In the genomic region with DNA sequence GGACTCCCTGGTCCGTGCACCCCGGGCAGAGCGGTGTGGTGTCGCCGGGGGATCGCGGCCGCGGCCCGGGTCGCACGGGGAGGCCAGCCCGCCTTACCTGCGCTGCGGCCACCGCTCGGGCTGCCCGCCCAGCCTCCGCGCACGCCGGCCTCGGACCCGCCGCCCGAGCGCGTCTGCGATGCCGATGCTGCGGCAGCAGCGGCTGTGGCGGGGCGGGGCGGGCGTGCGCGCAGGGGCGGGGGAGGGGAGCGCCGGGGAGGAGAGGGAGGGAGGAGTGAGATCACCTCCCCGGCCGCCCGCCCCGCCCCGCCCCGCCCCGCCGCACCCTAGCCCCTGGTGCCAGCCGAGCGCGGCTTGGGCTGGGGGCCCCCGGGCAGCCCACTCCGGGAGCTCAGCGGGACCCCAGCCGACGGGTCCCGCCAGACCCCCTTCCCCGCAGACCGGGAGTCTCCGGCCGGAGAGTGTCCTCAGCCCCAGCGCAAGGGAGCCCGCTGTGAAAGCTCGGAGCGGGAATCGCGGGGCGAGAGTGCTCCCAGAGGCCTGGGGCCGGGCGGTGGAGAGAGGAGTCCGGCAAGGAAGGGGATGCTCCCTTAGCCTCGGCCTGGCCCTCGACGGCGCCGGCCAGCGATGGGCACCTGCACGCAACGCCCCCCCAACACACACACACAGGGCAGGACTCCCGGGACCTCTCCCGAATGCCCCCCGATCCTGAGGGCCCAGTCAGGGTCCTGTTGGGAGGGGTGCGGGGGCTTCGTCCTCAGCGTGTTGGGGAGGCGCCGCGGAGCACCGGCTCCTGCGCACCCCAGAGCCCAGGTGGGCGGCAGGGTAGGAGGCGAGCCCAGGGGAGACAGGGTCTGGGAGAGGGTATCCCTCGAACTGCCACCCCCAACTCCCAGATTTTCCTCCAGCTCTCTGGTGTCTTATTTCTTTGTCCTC, we compare ENCODE assay signal across 8 cellular contexts. TPM values are rescaled to one million over a fixed set of nuclear protein-coding genes. Genes with fewer than 3 reads are reported as not detected.
A peak's percentile ranks its signal among the peaks of the same experiment; 100 is the strongest.
DNase-seq lines count a peak whose midpoint lies in the region; ATAC-seq and TF ChIP-seq lines count a peak whose summit lies in the region.

A gene with protein sequence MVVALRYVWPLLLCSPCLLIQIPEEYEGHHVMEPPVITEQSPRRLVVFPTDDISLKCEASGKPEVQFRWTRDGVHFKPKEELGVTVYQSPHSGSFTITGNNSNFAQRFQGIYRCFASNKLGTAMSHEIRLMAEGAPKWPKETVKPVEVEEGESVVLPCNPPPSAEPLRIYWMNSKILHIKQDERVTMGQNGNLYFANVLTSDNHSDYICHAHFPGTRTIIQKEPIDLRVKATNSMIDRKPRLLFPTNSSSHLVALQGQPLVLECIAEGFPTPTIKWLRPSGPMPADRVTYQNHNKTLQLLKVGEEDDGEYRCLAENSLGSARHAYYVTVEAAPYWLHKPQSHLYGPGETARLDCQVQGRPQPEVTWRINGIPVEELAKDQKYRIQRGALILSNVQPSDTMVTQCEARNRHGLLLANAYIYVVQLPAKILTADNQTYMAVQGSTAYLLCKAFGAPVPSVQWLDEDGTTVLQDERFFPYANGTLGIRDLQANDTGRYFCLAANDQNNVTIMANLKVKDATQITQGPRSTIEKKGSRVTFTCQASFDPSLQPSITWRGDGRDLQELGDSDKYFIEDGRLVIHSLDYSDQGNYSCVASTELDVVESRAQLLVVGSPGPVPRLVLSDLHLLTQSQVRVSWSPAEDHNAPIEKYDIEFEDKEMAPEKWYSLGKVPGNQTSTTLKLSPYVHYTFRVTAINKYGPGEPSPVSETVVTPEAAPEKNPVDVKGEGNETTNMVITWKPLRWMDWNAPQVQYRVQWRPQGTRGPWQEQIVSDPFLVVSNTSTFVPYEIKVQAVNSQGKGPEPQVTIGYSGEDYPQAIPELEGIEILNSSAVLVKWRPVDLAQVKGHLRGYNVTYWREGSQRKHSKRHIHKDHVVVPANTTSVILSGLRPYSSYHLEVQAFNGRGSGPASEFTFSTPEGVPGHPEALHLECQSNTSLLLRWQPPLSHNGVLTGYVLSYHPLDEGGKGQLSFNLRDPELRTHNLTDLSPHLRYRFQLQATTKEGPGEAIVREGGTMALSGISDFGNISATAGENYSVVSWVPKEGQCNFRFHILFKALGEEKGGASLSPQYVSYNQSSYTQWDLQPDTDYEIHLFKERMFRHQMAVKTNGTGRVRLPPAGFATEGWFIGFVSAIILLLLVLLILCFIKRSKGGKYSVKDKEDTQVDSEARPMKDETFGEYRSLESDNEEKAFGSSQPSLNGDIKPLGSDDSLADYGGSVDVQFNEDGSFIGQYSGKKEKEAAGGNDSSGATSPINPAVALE (minus strand): TSS at position 206 of the 936 bp plus-strand sequence. CDS start 10,337 bp downstream, outside the sequence.

- H3K36me3 ChIP-seq in vagina: no peaks in the 10 kb centered on the region

- H3K27ac Mint-ChIP-seq in activated CD8-positive, alpha-beta T cell treated with anti-CD3 and anti-CD28 coated beads for 36 hours: no peak within 1 kb of the TSS

- CTCF ChIA-PET in activated CD8-positive, alpha-beta T cell treated with anti-CD3 and anti-CD28 coated beads for 36 hours (lab: Charles Lee): no interaction called here

- peak within 1 kb of the TSS; percentile 53 for H3K4me3 Mint-ChIP-seq in activated CD8-positive, alpha-beta T cell treated with anti-CD3 and anti-CD28 coated beads for 36 hours

- TF ChIP-seq CTCF in activated CD8-positive, alpha-beta T cell treated with anti-CD3 and anti-CD28 coated beads for 36 hours (IDR thresholded peaks at IDR 0.05): no peak
- TF ChIP-seq CTCF in vagina (IDR thresholded peaks at IDR 0.05): no peak

- H3K4me3 ChIP-seq in vagina: peak within 1 kb of the TSS; percentile 21 to 30

- H3K27me3 ChIP-seq in vagina: peaks cover 10% of the 10 kb centered on the region

- no peaks in the 10 kb centered on the region for H3K9me3 ChIP-seq in vagina

- intact Hi-C loops in activated CD8-positive, alpha-beta T cell treated with anti-CD3 and anti-CD28 coated beads for 36 hours (cut with micrococcal nuclease): no loop called here
- intact Hi-C loops in vagina (cut with DNase I): no loop called here

- H3K4me1 ChIP-seq in vagina: peaks cover 4% of the 10 kb centered on the region

- TF ChIP-seq POLR2A in vagina (IDR thresholded peaks at IDR 0.05): no peak

- peaks cover 2% of the 10 kb centered on the region for H3K4me1 Mint-ChIP-seq in activated CD8-positive, alpha-beta T cell treated with anti-CD3 and anti-CD28 coated beads for 36 hours (ENCODE audit: low read depth)

- H3K9me3 Mint-ChIP-seq in activated CD8-positive, alpha-beta T cell treated with anti-CD3 and anti-CD28 coated beads for 36 hours: no peaks in the 10 kb centered on the region

- peak; percentile 36 for DNase-seq in stimulated activated CD4-positive, alpha-beta T cell treated with anti-CD3 and anti-CD28 coated beads, Interleukin-12 subunit alpha, Interleukin-12 subunit beta, amount 100 ng/mL, for 4 hours
- DNase-seq in stimulated activated CD4-positive, alpha-beta T cell treated with anti-CD3 and anti-CD28 coated beads, Interleukin-2, amount 100 ng/mL, for 48 hours: no peak
- DNase-seq in activated CD8-positive, alpha-beta T cell treated with anti-CD3 and anti-CD28 coated beads for 36 hours: no peak
- DNase-seq in iPS-NIHi11 (ENCODE audit: low spot score): peak; percentile 56
- DNase-seq in vagina (ENCODE audit: extremely low spot score in 2 of 2): no peak
- DNase-seq in NCI-H510A (lab: John Stamatoyannopoulos, UW): no peak
- DNase-seq in H4 (ENCODE audit: low spot score): no peak

- POLR2A ChIA-PET in activated CD8-positive, alpha-beta T cell treated with anti-CD3 and anti-CD28 coated beads for 36 hours (lab: Charles Lee): no interaction called here

- peak; percentile 59 for ATAC-seq in activated CD8-positive, alpha-beta T cell treated with anti-CD3 and anti-CD28 coated beads for 36 hours
- no peak for ATAC-seq in GM21723 (IDR thresholded peaks at IDR 0.05; ENCODE audit: unreplicated experiment)

- no peak within 1 kb of the TSS for H3K27ac ChIP-seq in vagina

- H3K36me3 Mint-ChIP-seq in activated CD8-positive, alpha-beta T cell treated with anti-CD3 and anti-CD28 coated beads for 36 hours (ENCODE audit: low read depth): no peaks in the 10 kb centered on the region

- peaks cover 23% of the 10 kb centered on the region for H3K27me3 Mint-ChIP-seq in activated CD8-positive, alpha-beta T cell treated with anti-CD3 and anti-CD28 coated beads for 36 hours

RNA-seq across cellular contexts. Expression of the gene that starts here (rescaled TPM):
- 1 to 10 TPM; 2.1 to 2.2 TPM for total RNA-seq in activated CD8-positive, alpha-beta T cell treated with anti-CD3 and anti-CD28 coated beads for 36 hours
- total RNA-seq in vagina: 9.6 TPM
- 7.9 and 9.7 TPM in 2 replicates for total RNA-seq in H4 (2014; rRNA removed; shearing (Covaris generic))

Comparison
In these comparisons a context has a peak if more than half of its experiments do, and no peak if none do; other contexts are left out.
1. DNase-seq: peak in stimulated activated CD4-positive, alpha-beta T cell treated with anti-CD3 and anti-CD28 coated beads, Interleukin-12 subunit alpha, Interleukin-12 subunit beta, amount 100 ng/mL, for 4 hours (single experiment) and iPS-NIHi11 (single experiment); none in stimulated activated CD4-positive, alpha-beta T cell treated with anti-CD3 and anti-CD28 coated beads, Interleukin-2, amount 100 ng/mL, for 48 hours (0 of 2), activated CD8-positive, alpha-beta T cell treated with anti-CD3 and anti-CD28 coated beads for 36 hours (single experiment), vagina (0 of 2), NCI-H510A (single experiment) and H4 (single experiment).